Comparison of ENCODE assay signal across 8 cellular contexts in the genomic region with DNA sequence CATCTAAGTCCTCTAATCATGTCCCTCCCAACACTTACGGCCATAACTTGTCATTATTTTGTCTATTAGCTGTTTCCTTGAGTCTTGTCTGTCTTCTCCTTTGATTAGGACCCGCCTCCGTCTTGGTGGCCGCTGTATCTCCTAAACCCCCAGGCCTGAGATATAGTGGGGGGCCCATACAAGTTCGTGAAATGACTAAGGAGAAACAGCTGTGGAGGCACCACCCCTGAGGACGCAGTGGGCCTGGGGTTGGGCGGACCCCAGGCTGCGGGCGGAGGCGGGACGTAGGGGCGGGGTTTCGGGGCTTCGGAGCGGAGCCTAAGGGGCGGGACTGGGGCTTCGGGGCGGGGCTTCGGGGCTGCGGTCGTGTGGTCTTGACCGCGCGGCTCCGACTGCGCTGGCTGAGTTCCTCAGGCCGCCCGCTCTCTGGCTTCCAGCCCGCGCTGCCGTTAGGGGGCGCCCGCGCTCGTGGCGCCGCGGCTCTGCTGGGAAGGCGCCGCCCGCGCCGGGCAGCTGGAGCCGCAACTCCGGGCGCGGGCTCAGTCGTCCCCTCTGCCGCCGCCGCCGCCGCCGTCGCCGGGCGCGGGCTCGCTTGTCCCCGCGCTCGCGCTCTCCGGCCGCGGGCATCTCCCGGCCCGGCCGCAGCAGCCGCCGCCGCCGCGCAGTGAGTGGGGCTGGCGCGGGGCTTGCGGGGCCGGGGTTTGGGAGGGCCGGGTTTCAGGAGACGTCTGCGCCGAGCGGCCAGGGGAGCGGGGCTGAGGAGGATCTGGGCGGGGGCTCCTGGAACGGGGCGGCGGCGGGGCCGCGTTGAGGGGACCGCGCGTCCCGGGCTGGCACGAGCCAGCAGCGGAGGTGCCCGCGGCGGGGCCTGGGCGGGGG. TPM values are rescaled to one million over a fixed set of nuclear protein-coding genes. Genes with fewer than 3 reads are reported as not detected.
A peak's percentile ranks its signal among the peaks of the same experiment; 100 is the strongest.
DNase-seq lines count a peak whose midpoint lies in the region; ATAC-seq and TF ChIP-seq lines count a peak whose summit lies in the region.

KCTD6 (plus strand) TSS at position 591 of the 879 bp plus-strand sequence. CDS start 6,660 bp downstream, outside the sequence.

- H3K27me3 ChIP-seq in BLaER1 treated with 17β-estradiol and CSF1 and Interleukin-3, amounts not matched to agents 10 nM and 100 nM, result no peaks in the 10 kb centered on the region

- no peak for TF ChIP-seq CTCF in lower leg skin (IDR thresholded peaks at IDR 0.05)

- peaks cover 26 to 62% (median 38%) of the 10 kb centered on the region in 10 experiments for H3K4me1 ChIP-seq in BLaER1 treated with 17β-estradiol and CSF1 and Interleukin-3, amounts not matched to agents 10 nM and 100 nM

- H4K20me1 ChIP-seq in BLaER1 treated with 17β-estradiol and CSF1 and Interleukin-3, amounts not matched to agents 10 nM and 100 nM, result peaks cover 19 to 44% (median 41%) of the 10 kb centered on the region in 11 experiments; a peak in 18 of 22 replicates

- 1% methylated on average over 6 to 18 of the region's 101 CpGs for WGBS in lower leg skin, 2 donors

- peak; percentile 94 for ATAC-seq in HG03457 (IDR thresholded peaks at IDR 0.05; ENCODE audit: unreplicated experiment)

- peak; percentile 86 for DNase-seq in GM19240 (ENCODE audit: insufficient read length, low spot score)
- peak; percentile 61 for DNase-seq in NCI-H526 treated with DMSO at 0.1 percent for 48 hours (lab: John Stamatoyannopoulos, UW)
- DNase-seq in activated CD4-positive, alpha-beta T cell treated with anti-CD3 and anti-CD28 coated beads, Interleukin-2, amount 50 U/mL, for 1 hour, result peak; percentile 81
- peak; percentile 97 for DNase-seq in dermis blood vessel endothelial cell
- DNase-seq in lower leg skin (ENCODE audit: low spot score in 2 of 2), result peak; percentile 85 to 98
- DNase-seq in stimulated activated CD4-positive, alpha-beta T cell treated with anti-CD3 and anti-CD28 coated beads, Interleukin-4, amount 100 ng/mL, for 4 hours, result peak; percentile 85 to 89

- H3K27ac ChIP-seq in BLaER1 treated with 17β-estradiol and CSF1 and Interleukin-3, amounts not matched to agents 10 nM and 100 nM, result peak within 1 kb of the TSS; percentile 62 to 89 (median 83)

- H3K9me3 ChIP-seq in BLaER1 treated with 17β-estradiol and CSF1 and Interleukin-3, amounts not matched to agents 10 nM and 100 nM (replicated peaks in 1 of 11), result no peaks in the 10 kb centered on the region

- H3K4me3 ChIP-seq in BLaER1 treated with 17β-estradiol and CSF1 and Interleukin-3, amounts not matched to agents 10 nM and 100 nM, result peak within 1 kb of the TSS; percentile 87 to 98 (median 94)
- H3K4me3 ChIP-seq in lower leg skin (ENCODE audit: low read depth, poor library complexity, severe bottlenecking), result peak within 1 kb of the TSS; percentile 69

- TF ChIP-seq POLR2A in lower leg skin (IDR thresholded peaks at IDR 0.05), result no peak

- H3K4me2 ChIP-seq in BLaER1 treated with 17β-estradiol and CSF1 and Interleukin-3, amounts not matched to agents 10 nM and 100 nM, result peak within 1 kb of the TSS; percentile 83 to 98 (median 95)

- intact Hi-C loops in lower leg skin (cut with DNase I; ENCODE audit: low total_unique reads), result no loop called here

- no peaks in the 10 kb centered on the region for H3K36me3 ChIP-seq in BLaER1 treated with 17β-estradiol and CSF1 and Interleukin-3, amounts not matched to agents 10 nM and 100 nM

- H3K9ac ChIP-seq in BLaER1 treated with 17β-estradiol and CSF1 and Interleukin-3, amounts not matched to agents 10 nM and 100 nM, result peak within 1 kb of the TSS; percentile 84 to 93 (median 89)

RNA-seq across cellular contexts. Expression of gene KCTD6, which starts in this region (rescaled TPM):
- total RNA-seq in dermis blood vessel endothelial cell, result 7.3 and 10.6 TPM in 2 replicates
- total RNA-seq in lower leg skin, result 10 to 100 TPM in 3 of 4 donors, 1 to 10 TPM in 1; 9.4 to 14.8 (median 11.6) TPM

Comparison
In these comparisons a context has a peak if more than half of its experiments do, and no peak if none do; other contexts are left out.
1. Peak in every context shown above with its lines: DNase-seq, ATAC-seq, H3K4me3 ChIP-seq and H3K27ac ChIP-seq.